In the genomic region with DNA sequence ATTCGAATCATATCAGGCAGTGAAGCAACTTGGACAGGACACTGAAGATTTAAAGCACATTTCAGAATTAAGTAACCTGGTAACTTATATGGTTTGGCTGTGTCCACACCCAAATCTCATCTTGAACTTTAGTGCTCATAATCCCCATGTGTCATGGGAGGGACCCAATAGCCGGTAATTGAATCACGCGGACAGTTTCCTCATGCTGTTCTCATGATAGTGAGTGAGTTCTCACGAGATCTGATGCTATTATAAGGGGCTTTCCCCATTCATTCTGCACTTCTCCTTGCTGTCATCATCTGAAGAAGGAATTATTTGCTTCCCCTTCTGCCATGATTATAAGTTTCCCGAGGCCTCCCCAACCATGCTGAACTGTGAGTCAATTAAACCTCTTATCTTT, we compare ENCODE assay signal across 16 cellular contexts.
DNase-seq lines count a peak whose midpoint lies in the region; ATAC-seq and TF ChIP-seq lines count a peak whose summit lies in the region.
"Had no signal": no experiment of that assay in that cellular context is flagged by ENCODE, and none has a peak within 500 bp of the region (broad histone marks: within the 10 kb centered on the region; RNA-seq: fewer than 3 reads in every experiment).

No MANE protein-coding gene starts in this region.

- peaks cover 0 to 4% of the 10 kb centered on the region in 2 experiments for H3K36me3 ChIP-seq in SK-N-SH (replicated peaks in 1 of 2; ENCODE audit: control insufficient read depth in 1 of 2, insufficient read depth in 2 of 2, low read length in 1 of 2)
- no peaks in the 10 kb centered on the region for H3K36me3 ChIP-seq in mesendoderm (ENCODE audit: control insufficient read depth, insufficient read depth, low read length)
- H3K36me3 ChIP-seq in aorta (ENCODE audit: control insufficient read depth in 1 of 2, insufficient read depth in 2 of 2, low read length in 1 of 2) = no peaks in the 10 kb centered on the region
- H3K36me3 ChIP-seq in heart left ventricle = no peaks in the 10 kb centered on the region

- H3K23ac ChIP-seq in mesendoderm (ENCODE audit: low read length) = no peak overlapping the region

- peaks cover 12 to 29% of the 10 kb centered on the region in 2 experiments for H3K4me1 ChIP-seq in SK-N-SH (ENCODE audit: control insufficient read depth in 1 of 2, insufficient read depth in 2 of 2, low read depth in 1 of 2, low read length in 1 of 2)
- no peaks in the 10 kb centered on the region for H3K4me1 ChIP-seq in mesendoderm (ENCODE audit: control insufficient read depth, low read depth, low read length)
- H3K4me1 ChIP-seq in aorta (ENCODE audit: control insufficient read depth in 1 of 2, insufficient read depth in 2 of 2, low read length in 2 of 2) = peaks cover 0 to 3% of the 10 kb centered on the region in 2 donors
- peaks cover 0 to 19% (median 6%) of the 10 kb centered on the region in 12 donors for H3K4me1 ChIP-seq in heart left ventricle

- 0 out of 4 replicates have a peak, but pooled peaks of 1 of the 2 experiments have one; percentile 3 for TF ChIP-seq EP300 in SK-N-SH (IDR thresholded peaks at IDR 0.05; ENCODE audit: borderline replicate concordance in 1 of 2, low read depth in 1 of 2, low read length in 1 of 2)

- no peaks in the 10 kb centered on the region for H3K79me2 ChIP-seq in SK-N-SH (ENCODE audit: insufficient read depth)
- H3K79me2 ChIP-seq in mesendoderm (ENCODE audit: control insufficient read depth, insufficient read depth, low read length) = no peaks in the 10 kb centered on the region

- H3K9ac ChIP-seq in SK-N-SH = no peak overlapping the region
- H3K9ac ChIP-seq in mesendoderm (ENCODE audit: low read length) = no peak overlapping the region

- H3K27ac ChIP-seq in SK-N-SH (ENCODE audit: low read depth in 2 of 2, low read length in 1 of 2) = no peak overlapping the region
- H3K27ac ChIP-seq in mesendoderm (ENCODE audit: low read depth, low read length) = no peak overlapping the region
- H3K27ac ChIP-seq in aorta (ENCODE audit: low read depth in 1 of 2, low read length in 2 of 2) = no peak overlapping the region
- H3K27ac ChIP-seq in heart left ventricle = no peak overlapping the region
- H3K27ac ChIP-seq: HL-60 had no signal

- peak overlapping the region; percentile 28 for H3K18ac ChIP-seq in mesendoderm (ENCODE audit: low read length)

- DNase-seq in SK-N-SH (no peak), cardiac fibroblast (ENCODE audit: low read depth in 2 of 2) (peak; percentile 45 to 60), mesendoderm (no peak), aorta (no peak), heart left ventricle (no peak)
- DNase-seq: 8988T; C1 segment of cervical spinal cord; Calu3; CD4-positive, alpha-beta T cell; DMS 273 treated with DMSO at 0.1 percent for 48 hours; H7 had no signal

- H2BK15ac ChIP-seq in mesendoderm (replicated peaks; ENCODE audit: low read depth) = no peak overlapping the region

- TF ChIP-seq CTCF in SK-N-SH (IDR thresholded peaks at IDR 0.05) (no peak), cardiac fibroblast (IDR thresholded peaks at IDR 0.05; ENCODE audit: low read depth, low read length) (no peak), heart left ventricle (IDR thresholded peaks at IDR 0.05) (no peak)

- no peak overlapping the region for H2AFZ ChIP-seq in SK-N-SH (ENCODE audit: low read depth)

- H3K9me2 ChIP-seq in SK-N-SH = no peaks in the 10 kb centered on the region

- no peaks in the 10 kb centered on the region for H3K79me1 ChIP-seq in mesendoderm (ENCODE audit: low read length)

- H4K20me1 ChIP-seq in SK-N-SH (ENCODE audit: insufficient read depth) = no peaks in the 10 kb centered on the region

- no peak overlapping the region for H3K4me2 ChIP-seq in SK-N-SH
- no peak overlapping the region for H3K4me2 ChIP-seq in mesendoderm (ENCODE audit: low read length)
- H3K4me2 ChIP-seq: GM23338 had no signal

- no peak overlapping the region for H3K56ac ChIP-seq in mesendoderm (ENCODE audit: low read length)

- intact Hi-C loops in aorta (cut with DNase I) = loop anchor here in 1 of 2 donors (5.0 kb wide), 1 partner anchor 36 kb away; no protein-coding TSS in a partner anchor
- intact Hi-C loops in heart left ventricle (cut with DNase I) = no loop called here

- H3K9me3 ChIP-seq in SK-N-SH = no peaks in the 10 kb centered on the region
- H3K9me3 ChIP-seq in aorta (ENCODE audit: control insufficient read depth, low read length) = no peaks in the 10 kb centered on the region
- no peaks in the 10 kb centered on the region for H3K9me3 ChIP-seq in heart left ventricle

- H2BK120ac ChIP-seq in mesendoderm (ENCODE audit: low read depth, low read length) = no peak overlapping the region

- ATAC-seq in SK-N-SH treated with all-trans-retinoic acid at 6 μM for 48 hours = peak; percentile 24; the same call in 1 of the 3 replicates
- no peak for ATAC-seq in aorta (ENCODE audit: low FRiP score)
- ATAC-seq in GM19395 (IDR thresholded peaks at IDR 0.05; ENCODE audit: unreplicated experiment) = no peak
- ATAC-seq in heart left ventricle = no peak
- ATAC-seq: GM12878, GM23338 had no signal

- TF ChIP-seq POLR2A in heart left ventricle (IDR thresholded peaks at IDR 0.05) = no peak

- TF ChIP-seq RAD21 in SK-N-SH (IDR thresholded peaks at IDR 0.05; ENCODE audit: low read length) = no peak

- POLR2A ChIA-PET in SK-N-SH (lab: Yijun Ruan, JAX) = no interaction called here

- no peaks in the 10 kb centered on the region for H3K27me3 ChIP-seq in SK-N-SH (ENCODE audit: insufficient read depth)
- H3K27me3 ChIP-seq in mesendoderm (ENCODE audit: insufficient read depth, low read length, poor library complexity) = no peaks in the 10 kb centered on the region
- no peaks in the 10 kb centered on the region for H3K27me3 ChIP-seq in aorta (ENCODE audit: control insufficient read depth in 1 of 2, insufficient read depth in 2 of 2, low read length in 1 of 2)
- H3K27me3 ChIP-seq in heart left ventricle = no peaks in the 10 kb centered on the region

- H3F3A ChIP-seq in SK-N-SH (replicated peaks; ENCODE audit: insufficient read depth) = peaks cover 39% of the 10 kb centered on the region

- H4K5ac ChIP-seq in mesendoderm (ENCODE audit: low read length) = no peak overlapping the region

- CTCF ChIA-PET in SK-N-SH (lab: Yijun Ruan, JAX) = no interaction called here

- WGBS in SK-N-SH (ENCODE audit: low lambda C conversion rate) = 92% methylated on average over 6 of the region's 6 CpGs
- WGBS in mesendoderm (ENCODE audit: extremely low coverage, insufficient coverage, low lambda C conversion rate) = no CpG with 5 or more reads among the region's 6 CpGs
- 86 to 89% methylated on average over 6 of the region's 6 CpGs for WGBS in aorta, 2 donors
- 73 to 83% (median 82%) methylated on average over 6 of the region's 6 CpGs for WGBS in heart left ventricle, 4 donors

- no peak overlapping the region for H3K4ac ChIP-seq in mesendoderm (ENCODE audit: low read depth, low read length)

- H2AK5ac ChIP-seq in mesendoderm (ENCODE audit: low read length) = no peak overlapping the region

- no peak overlapping the region for H4K8ac ChIP-seq in mesendoderm (ENCODE audit: low read depth, low read length)

- H3K4me3 ChIP-seq in SK-N-SH (ENCODE audit: low read depth in 2 of 2, low read length in 1 of 2) (no peak overlapping the region), cardiac fibroblast (replicated peaks in 1 of 2; ENCODE audit: low read depth in 2 of 2, low read length in 2 of 2) (no peak overlapping the region), mesendoderm (ENCODE audit: low read length) (no peak overlapping the region), aorta (ENCODE audit: low read length in 2 of 2) (no peak overlapping the region), heart left ventricle (no peak overlapping the region)
- H3K4me3 ChIP-seq: GM12878, GM23338 had no signal

- H2BK5ac ChIP-seq in mesendoderm (ENCODE audit: low read length) = no peak overlapping the region

TF ChIP-seq in SK-N-SH treated with all-trans-retinoic acid at 6 μM for 48 hours, 23 proteins besides CTCF, POLR2A, EP300 and RAD21:
- TF ChIP-seq CSDC2 (CRISPR knock-in tag; IDR thresholded peaks at IDR 0.05) = no peak

TF ChIP-seq in SK-N-SH, 30 proteins besides CTCF, POLR2A, EP300 and RAD21:
- TF ChIP-seq RFX5 (IDR thresholded peaks at IDR 0.05; ENCODE audit: low read length) (no peak), YY1 (IDR thresholded peaks at IDR 0.05; ENCODE audit: low read depth) (no peak), GABPA (IDR thresholded peaks at IDR 0.05; ENCODE audit: low read depth) (no peak), CHD2 (IDR thresholded peaks at IDR 0.05; ENCODE audit: low read length, partially characterized antibody) (no peak)
- TF ChIP-seq, protein P1, sequence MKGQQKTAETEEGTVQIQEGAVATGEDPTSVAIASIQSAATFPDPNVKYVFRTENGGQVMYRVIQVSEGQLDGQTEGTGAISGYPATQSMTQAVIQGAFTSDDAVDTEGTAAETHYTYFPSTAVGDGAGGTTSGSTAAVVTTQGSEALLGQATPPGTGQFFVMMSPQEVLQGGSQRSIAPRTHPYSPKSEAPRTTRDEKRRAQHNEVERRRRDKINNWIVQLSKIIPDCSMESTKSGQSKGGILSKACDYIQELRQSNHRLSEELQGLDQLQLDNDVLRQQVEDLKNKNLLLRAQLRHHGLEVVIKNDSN (IDR thresholded peaks at IDR 0.05; ENCODE audit: borderline replicate concordance, low read depth) = no peak

Comparison
In these comparisons a context has a peak if more than half of its experiments do, and no peak if none do; other contexts are left out.
1. DNase-seq: peak in cardiac fibroblast (2 of 2); none in SK-N-SH (single experiment), mesendoderm (single experiment), aorta (0 of 2) and heart left ventricle (0 of 5).